ENCODE assay signal across 17 cellular contexts in genomic region chr4:6071959-6072720, GRCh38. TPM values are rescaled to one million over a fixed set of nuclear protein-coding genes. Genes with fewer than 3 reads are reported as not detected.
DNase-seq lines count a peak whose midpoint lies in the region; ATAC-seq, FAIRE-seq and TF ChIP-seq lines count a peak whose summit lies in the region.
"Had no signal": no experiment of that assay in that cellular context is flagged by ENCODE, and none has a peak within 500 bp of the region (broad histone marks: within the 10 kb centered on the region; RNA-seq: fewer than 3 reads in every experiment).

No MANE protein-coding gene starts in this region.

- H3K9me3 ChIP-seq in hepatocyte (ENCODE audit: low read depth) (no peaks in the 10 kb centered on the region), small intestine (ENCODE audit: control insufficient read depth, low read depth) (no peaks in the 10 kb centered on the region), neuronal stem cell (replicated peaks in 1 of 2; ENCODE audit: control insufficient read depth in 2 of 2, insufficient read depth in 1 of 2, low read depth in 1 of 2, low read length in 2 of 2) (no peaks in the 10 kb centered on the region)
- H3K9me3 ChIP-seq: transverse colon had no signal

- no peaks in the 10 kb centered on the region for H3K79me1 ChIP-seq in neuronal stem cell (ENCODE audit: low read depth, low read length)

- no peaks in the 10 kb centered on the region for H4K20me1 ChIP-seq in hepatocyte (ENCODE audit: insufficient read depth, poor library complexity, severe bottlenecking)

- H2BK120ac ChIP-seq in neuronal stem cell (ENCODE audit: low read depth, low read length): no peak overlapping the region

- H3K4me1 ChIP-seq in hepatocyte (ENCODE audit: insufficient read depth): peaks cover 9% of the 10 kb centered on the region
- H3K4me1 ChIP-seq in small intestine (ENCODE audit: control insufficient read depth in 2 of 2, insufficient read depth in 1 of 2, low read depth in 1 of 2, low read length in 1 of 2): no peaks in the 10 kb centered on the region
- H3K4me1 ChIP-seq in neuronal stem cell (ENCODE audit: control insufficient read depth in 2 of 2, insufficient read depth in 1 of 2, low read depth in 1 of 2, low read length in 2 of 2): peaks cover 0 to 8% of the 10 kb centered on the region in 2 donors
- H3K4me1 ChIP-seq: transverse colon had no signal

- H3K36me3 ChIP-seq in hepatocyte (replicated peaks; ENCODE audit: insufficient read depth, low read depth) (no peaks in the 10 kb centered on the region), small intestine (ENCODE audit: control insufficient read depth in 2 of 2, insufficient read depth in 2 of 2, low read length in 2 of 2) (no peaks in the 10 kb centered on the region), neuronal stem cell (replicated peaks in 1 of 2; ENCODE audit: control insufficient read depth in 2 of 2, insufficient read depth in 2 of 2, low read length in 2 of 2) (no peaks in the 10 kb centered on the region)
- H3K36me3 ChIP-seq: transverse colon had no signal

- H2AK5ac ChIP-seq in neuronal stem cell (ENCODE audit: low read depth, low read length): no peak overlapping the region

- no peak overlapping the region for H3K9ac ChIP-seq in neuronal stem cell (ENCODE audit: low read depth, low read length, poor library complexity)

- no peak for TF ChIP-seq CTCF in hepatocyte (IDR thresholded peaks at IDR 0.05; ENCODE audit: poor library complexity)

- no peak overlapping the region for H4K8ac ChIP-seq in neuronal stem cell (ENCODE audit: low read depth, low read length)

- H2AFZ ChIP-seq in hepatocyte (no peak overlapping the region), neuronal stem cell (ENCODE audit: low read length) (no peak overlapping the region)

- no peaks in the 10 kb centered on the region for H3K27me3 ChIP-seq in hepatocyte
- no peaks in the 10 kb centered on the region for H3K27me3 ChIP-seq in small intestine (ENCODE audit: control insufficient read depth in 2 of 2, insufficient read depth in 2 of 2, low read length in 2 of 2)
- peaks cover 0 to 13% (median 0%) of the 10 kb centered on the region in 3 experiments for H3K27me3 ChIP-seq in neuronal stem cell (ENCODE audit: control insufficient read depth in 3 of 3, insufficient read depth in 3 of 3, low read depth in 1 of 3, low read length in 3 of 3)

- no peaks in the 10 kb centered on the region for H3K79me2 ChIP-seq in hepatocyte

- DNase-seq in NCI-H2196 (lab: John Stamatoyannopoulos, UW; ENCODE audit: unreplicated experiment) (peak; percentile 21), NCI-H2196 treated with DMSO at 0.1 percent for 48 hours (lab: John Stamatoyannopoulos, UW; ENCODE audit: unreplicated experiment) (no peak), NCI-H510A (lab: John Stamatoyannopoulos, UW) (peak; percentile 38), hepatocyte (ENCODE audit: low spot score) (peak; percentile 69), small intestine (peak; percentile 63), NCI-H187 (lab: John Stamatoyannopoulos, UW) (no peak), neuronal stem cell (ENCODE audit: low spot score) (no peak)
- DNase-seq: activated CD4-positive, alpha-beta T cell treated with anti-CD3 and anti-CD28 coated beads for 1 hour; Calu3; kidney glomerular epithelial cell; stimulated activated CD4-positive, alpha-beta T cell treated with anti-CD3 and anti-CD28 coated beads, Interleukin-12 subunit alpha, Interleukin-12 subunit beta, amount 100 ng/mL, for 4 hours; SW 1271; transverse colon had no signal

- WGBS in hepatocyte (ENCODE audit: low lambda C conversion rate, missing lambda C conversion rate): 48% methylated on average over 8 of the region's 8 CpGs
- 12 to 38% (median 26%) methylated on average over 8 of the region's 8 CpGs for WGBS in small intestine, 3 donors
- WGBS in neuronal stem cell (ENCODE audit: extremely low coverage in 2 of 2, insufficient read length in 2 of 2, insufficient replicate concordance in 1 of 2), 2 donors: no CpG with 5 or more reads among the region's 8 CpGs

- no peak overlapping the region for H2BK12ac ChIP-seq in neuronal stem cell (ENCODE audit: low read length)

- no peak for ATAC-seq in HG03280 (IDR thresholded peaks at IDR 0.05; ENCODE audit: unreplicated experiment)

- H3K4me2 ChIP-seq in hepatocyte: peak overlapping the region; percentile 51
- no peak overlapping the region for H3K4me2 ChIP-seq in neuronal stem cell (ENCODE audit: insufficient read depth, low read length, poor library complexity, severe bottlenecking)

- H4K91ac ChIP-seq in neuronal stem cell (ENCODE audit: low read depth, low read length, poor library complexity): no peak overlapping the region

- H3K4ac ChIP-seq in neuronal stem cell (ENCODE audit: low read length): no peak overlapping the region

- H3K14ac ChIP-seq in neuronal stem cell (ENCODE audit: low read length): no peak overlapping the region

- H3K9me2 ChIP-seq in hepatocyte (replicated peaks; ENCODE audit: insufficient read depth): no peaks in the 10 kb centered on the region

- FAIRE-seq in small intestine (lab: Jason Lieb, UNC): no peak
- FAIRE-seq: A204.1 had no signal

- peak overlapping the region; percentile 81 for H3K27ac ChIP-seq in hepatocyte
- H3K27ac ChIP-seq in small intestine (ENCODE audit: low read depth in 1 of 2, low read length in 1 of 2): no peak overlapping the region
- no peak overlapping the region for H3K27ac ChIP-seq in neuronal stem cell (replicated peaks; ENCODE audit: low read length)
- H3K27ac ChIP-seq: HL-60, transverse colon had no signal

- H2BK5ac ChIP-seq in neuronal stem cell (ENCODE audit: low read length): no peak overlapping the region

- H3K18ac ChIP-seq in neuronal stem cell (ENCODE audit: low read length): no peak overlapping the region

- no peak overlapping the region for H2BK15ac ChIP-seq in neuronal stem cell (ENCODE audit: low read length)

- H3K4me3 ChIP-seq in hepatocyte (no peak overlapping the region), small intestine (ENCODE audit: low read depth in 1 of 2, low read length in 2 of 2) (no peak overlapping the region), neuronal stem cell (ENCODE audit: low read length in 2 of 2) (no peak overlapping the region)
- H3K4me3 ChIP-seq: transverse colon had no signal

- H3K23ac ChIP-seq in neuronal stem cell (ENCODE audit: low read depth, low read length, poor library complexity): no peak overlapping the region

RNA-seq across cellular contexts. Expression of gene C4orf50, which starts 53.9 kb away (rescaled TPM):
- 0.04 TPM in 1 of 2 replicates, not detected in the other for total RNA-seq in hepatocyte
- not detected in 2 replicates for polyA plus RNA-seq in hepatocyte
- under 1 TPM in 1 of 3 donors, not detected in 2; 0.49 TPM for polyA plus RNA-seq in small intestine
- 0.01 TPM for polyA plus RNA-seq in neuronal stem cell (2013, experiment 1 of 2)
- polyA plus RNA-seq in neuronal stem cell (2013, experiment 2 of 2): 0.01 TPM
- total RNA-seq: Calu3, fibroblast of villous mesenchyme had no signal

Comparison
In these comparisons a context has a peak if more than half of its experiments do, and no peak if none do; other contexts are left out.
1. DNase-seq: peak in NCI-H2196 (single experiment), NCI-H510A (single experiment), hepatocyte (single experiment) and small intestine (single experiment); none in NCI-H2196 treated with DMSO at 0.1 percent for 48 hours (single experiment), NCI-H187 (0 of 2) and neuronal stem cell (single experiment).